In the genomic region with DNA sequence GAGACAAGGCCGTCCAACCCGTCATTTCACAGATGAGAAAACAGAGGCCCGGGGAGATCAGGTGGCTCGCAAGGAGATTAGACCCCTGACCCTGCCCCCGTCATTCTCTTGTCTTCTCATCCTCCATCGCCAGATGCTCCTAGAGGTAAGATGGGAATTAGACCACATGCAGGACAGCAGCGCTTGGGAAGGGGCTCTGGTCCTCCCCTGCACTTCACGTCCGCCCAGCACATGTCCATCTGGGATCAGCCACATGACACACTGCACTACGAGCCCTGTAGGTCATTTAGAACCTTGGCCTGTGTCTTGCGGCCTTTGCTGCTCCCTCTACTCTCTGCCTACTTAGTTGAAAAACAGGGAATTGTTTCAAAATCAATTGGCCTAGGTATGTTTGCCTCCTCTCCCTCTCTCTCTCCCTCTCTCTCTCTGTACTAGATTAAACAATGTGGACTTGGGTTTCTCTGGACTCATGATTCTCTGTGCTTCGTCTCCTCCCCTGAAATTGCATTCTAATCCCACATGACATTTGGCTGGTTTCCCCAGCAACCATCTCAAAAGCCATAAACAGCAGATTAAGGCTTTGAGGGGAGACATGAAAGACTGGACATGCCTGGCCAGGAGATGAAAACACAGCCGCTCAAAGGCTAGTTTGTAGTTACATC, we compare ENCODE assay signal across 12 cellular contexts. TPM values are rescaled to one million over a fixed set of nuclear protein-coding genes. Genes with fewer than 3 reads are reported as not detected.
A peak's percentile ranks its signal among the peaks of the same experiment; 100 is the strongest.
DNase-seq lines count a peak whose midpoint lies in the region; ATAC-seq, FAIRE-seq and TF ChIP-seq lines count a peak whose summit lies in the region.
"Had no signal": no experiment of that assay in that cellular context is flagged by ENCODE, and none has a peak within 500 bp of the region (broad histone marks: within the 10 kb centered on the region; RNA-seq: fewer than 3 reads in every experiment).

No MANE protein-coding gene starts in this region.

- ATAC-seq in HG02870 (IDR thresholded peaks at IDR 0.05; ENCODE audit: unreplicated experiment) = no peak
- ATAC-seq: activated T-helper 17 cell treated with anti-CD3 and anti-CD28 coated beads, Interleukin-2, amount 50 U/mL, for 72 hours; esophagus mucosa; natural killer cell had no signal

- no peak overlapping the region for H3K4me3 Mint-ChIP-seq in HFFc6
- H3K4me3 Mint-ChIP-seq in astrocyte (ENCODE audit: unreplicated experiment) = no peak overlapping the region
- no peak overlapping the region for H3K4me3 Mint-ChIP-seq in activated CD4-positive, alpha-beta T cell treated with anti-CD3 and anti-CD28 coated beads, Interleukin-2, amount 10 ng/mL, durations not matched to agents 24 days and 14 days
- H3K4me3 Mint-ChIP-seq: activated T-helper 17 cell treated with anti-CD3 and anti-CD28 coated beads, Interleukin-2, amount 50 U/mL, for 72 hours; natural killer cell had no signal

- no peaks in the 10 kb centered on the region for H4K20me1 ChIP-seq in astrocyte (ENCODE audit: insufficient read depth, low read length)

- no peak overlapping the region for H4K8ac ChIP-seq in mesenchymal stem cell (ENCODE audit: low read length)

- H3K18ac ChIP-seq in mesenchymal stem cell (ENCODE audit: low read depth in 1 of 2, low read length in 2 of 2) = peak overlapping the region in 1 of 2 experiments; percentile 46

- CTCF ChIA-PET in AG04450 (lab: Charles Lee) = no interaction called here

- H2BK15ac ChIP-seq in mesenchymal stem cell (ENCODE audit: low read depth, poor library complexity, severe bottlenecking) = no peak overlapping the region

- H3K79me2 ChIP-seq in astrocyte (ENCODE audit: insufficient read depth, low read length) = no peaks in the 10 kb centered on the region

- no peak overlapping the region for H3K23ac ChIP-seq in mesenchymal stem cell (ENCODE audit: low read length in 2 of 2)

- peak overlapping the region; percentile 14 for H4K91ac ChIP-seq in mesenchymal stem cell (ENCODE audit: low read length)

- H3K27me3 ChIP-seq in AG04450 (ENCODE audit: control insufficient read depth, insufficient read depth, low read length) (peaks cover 62% of the 10 kb centered on the region), astrocyte (ENCODE audit: insufficient read depth, low read length) (peaks cover 57% of the 10 kb centered on the region), mesenchymal stem cell (ENCODE audit: control insufficient read depth in 1 of 2, insufficient read depth in 1 of 2, low read length in 2 of 2) (peaks cover 18 to 85% of the 10 kb centered on the region in 2 experiments)

- H3K4me1 Mint-ChIP-seq in HFFc6 (ENCODE audit: low read depth) = 0 out of 2 replicates have a peak, but pooled peaks cover 4% of the 10 kb centered on the region
- H3K4me1 Mint-ChIP-seq in astrocyte (ENCODE audit: low read depth, unreplicated experiment) = peaks cover 6% of the 10 kb centered on the region
- peaks cover 2% of the 10 kb centered on the region for H3K4me1 Mint-ChIP-seq in activated CD4-positive, alpha-beta T cell treated with anti-CD3 and anti-CD28 coated beads, Interleukin-2, amount 10 ng/mL, durations not matched to agents 24 days and 14 days

- H2AFZ ChIP-seq in astrocyte (ENCODE audit: low read depth, low read length) (no peak overlapping the region), mesenchymal stem cell (ENCODE audit: low read depth, low read length) (peak overlapping the region; percentile 36)

- H3K9me3 ChIP-seq in AG04450 (ENCODE audit: control insufficient read depth, insufficient read depth, low read length) (no peaks in the 10 kb centered on the region; the same call in 1 of the 2 replicates), astrocyte (ENCODE audit: insufficient read depth, low read depth, low read length) (peaks cover under 1% of the 10 kb centered on the region), mesenchymal stem cell (ENCODE audit: control insufficient read depth, low read length) (no peaks in the 10 kb centered on the region)

- no peak overlapping the region for H3K9ac ChIP-seq in astrocyte (ENCODE audit: low read length)
- H3K9ac ChIP-seq in mesenchymal stem cell (ENCODE audit: low read length) = no peak overlapping the region

- POLR2A ChIA-PET in AG04450 (lab: Yijun Ruan, JAX) = no interaction called here

- peak overlapping the region in 1 of 2 experiments; percentile 53 for H3K14ac ChIP-seq in mesenchymal stem cell (ENCODE audit: low read length in 2 of 2)

- TF ChIP-seq CTCF in AG04450 (IDR thresholded peaks at IDR 0.05; ENCODE audit: low read depth, low read length) = no peak
- no peak for TF ChIP-seq CTCF in HFFc6 (IDR thresholded peaks at IDR 0.05)
- no peak for TF ChIP-seq CTCF in astrocyte (IDR thresholded peaks at IDR 0.05; ENCODE audit: insufficient read depth, low read depth, low read length)

- intact Hi-C loops in activated CD4-positive, alpha-beta T cell treated with anti-CD3 and anti-CD28 coated beads, Interleukin-2, amount 10 ng/mL, durations not matched to agents 24 days and 14 days (cut with micrococcal nuclease) = no loop called here

- no peak overlapping the region for H2BK5ac ChIP-seq in mesenchymal stem cell (ENCODE audit: low read depth, low read length, poor library complexity, severe bottlenecking)

- H3K4me3 ChIP-seq in AG04450 (ENCODE audit: low read depth, low read length) (no peak overlapping the region), astrocyte (ENCODE audit: insufficient read depth, low read depth, low read length) (no peak overlapping the region), mesenchymal stem cell (ENCODE audit: insufficient read depth in 1 of 2, low read depth in 1 of 2, low read length in 2 of 2) (no peak overlapping the region)

- H3K4me2 ChIP-seq in astrocyte (ENCODE audit: low read length) = no peak overlapping the region
- H3K4me2 ChIP-seq in mesenchymal stem cell (ENCODE audit: low read length, poor library complexity, severe bottlenecking) = no peak overlapping the region

- no peaks in the 10 kb centered on the region for H3K79me1 ChIP-seq in mesenchymal stem cell (replicated peaks; ENCODE audit: low read length, poor library complexity, severe bottlenecking)

- peaks cover 43% of the 10 kb centered on the region for H3K27me3 Mint-ChIP-seq in HFFc6 (ENCODE audit: insufficient read depth)
- H3K27me3 Mint-ChIP-seq in astrocyte (ENCODE audit: low read depth, unreplicated experiment) = peaks cover 24% of the 10 kb centered on the region
- H3K27me3 Mint-ChIP-seq in activated CD4-positive, alpha-beta T cell treated with anti-CD3 and anti-CD28 coated beads, Interleukin-2, amount 10 ng/mL, durations not matched to agents 24 days and 14 days = peaks cover 64% of the 10 kb centered on the region

- H3K9me3 Mint-ChIP-seq in HFFc6 = no peaks in the 10 kb centered on the region
- H3K9me3 Mint-ChIP-seq in astrocyte (ENCODE audit: unreplicated experiment) = no peaks in the 10 kb centered on the region
- H3K9me3 Mint-ChIP-seq in activated CD4-positive, alpha-beta T cell treated with anti-CD3 and anti-CD28 coated beads, Interleukin-2, amount 10 ng/mL, durations not matched to agents 24 days and 14 days = no peaks in the 10 kb centered on the region
- H3K9me3 Mint-ChIP-seq: activated T-helper 17 cell treated with anti-CD3 and anti-CD28 coated beads, Interleukin-2, amount 50 U/mL, for 72 hours; natural killer cell had no signal

- FAIRE-seq in astrocyte (lab: Jason Lieb, UNC) = no peak

- no peak overlapping the region for H3K4ac ChIP-seq in mesenchymal stem cell (ENCODE audit: low read depth in 1 of 2, low read length in 2 of 2)

- H3K27ac Mint-ChIP-seq in HFFc6 = no peak overlapping the region
- peak overlapping the region; percentile 2 for H3K27ac Mint-ChIP-seq in astrocyte (ENCODE audit: unreplicated experiment)
- no peak overlapping the region for H3K27ac Mint-ChIP-seq in activated CD4-positive, alpha-beta T cell treated with anti-CD3 and anti-CD28 coated beads, Interleukin-2, amount 10 ng/mL, durations not matched to agents 24 days and 14 days
- H3K27ac Mint-ChIP-seq: activated T-helper 17 cell treated with anti-CD3 and anti-CD28 coated beads, Interleukin-2, amount 50 U/mL, for 72 hours; natural killer cell had no signal

- no peak overlapping the region for H2AK5ac ChIP-seq in mesenchymal stem cell (ENCODE audit: low read length, severe bottlenecking)

- no peak overlapping the region for H2BK120ac ChIP-seq in mesenchymal stem cell (ENCODE audit: low read depth, low read length)

- DNase-seq in AG04450 (ENCODE audit: low read depth, low spot score) (peak; percentile 10), HFFc6 (peak; percentile 9), astrocyte (ENCODE audit: low read depth) (peak; percentile 9), mesenchymal stem cell (peak; percentile 88), MV-4-11 (lab: John Stamatoyannopoulos, UW) (no peak), NCI-H510A (lab: John Stamatoyannopoulos, UW) (no peak)
- DNase-seq in activated CD4-positive, alpha-beta T cell treated with anti-CD3 and anti-CD28 coated beads, Interleukin-2, amount 10 ng/mL, durations not matched to agents 24 days and 14 days = no peak
- DNase-seq: central memory CD4-positive, alpha-beta T cell; natural killer cell had no signal

- H3K4me1 ChIP-seq in astrocyte (ENCODE audit: insufficient read depth, low read length) = no peaks in the 10 kb centered on the region
- peaks cover 16% of the 10 kb centered on the region for H3K4me1 ChIP-seq in mesenchymal stem cell (ENCODE audit: control insufficient read depth, insufficient read depth, low read depth, low read length)

- H3K36me3 Mint-ChIP-seq in HFFc6 (ENCODE audit: low read depth) (no peaks in the 10 kb centered on the region), astrocyte (ENCODE audit: low read depth, unreplicated experiment) (no peaks in the 10 kb centered on the region)
- H3K36me3 Mint-ChIP-seq in activated CD4-positive, alpha-beta T cell treated with anti-CD3 and anti-CD28 coated beads, Interleukin-2, amount 10 ng/mL, durations not matched to agents 24 days and 14 days (ENCODE audit: low read depth) = no peaks in the 10 kb centered on the region
- H3K36me3 Mint-ChIP-seq: natural killer cell had no signal

- no peak overlapping the region for H3K27ac ChIP-seq in AG04450 (ENCODE audit: low read depth, low read length)
- H3K27ac ChIP-seq in astrocyte (ENCODE audit: low read depth, low read length) = no peak overlapping the region
- no peak overlapping the region for H3K27ac ChIP-seq in mesenchymal stem cell (ENCODE audit: low read length, poor library complexity, severe bottlenecking)

- peak overlapping the region in 1 of 2 experiments; percentile 15 for H2BK12ac ChIP-seq in mesenchymal stem cell (ENCODE audit: low read length in 2 of 2)

- WGBS in mesenchymal stem cell = 73% methylated on average over 11 of the region's 13 CpGs

- no peaks in the 10 kb centered on the region for H3K36me3 ChIP-seq in astrocyte (ENCODE audit: insufficient read depth, low read length)
- no peaks in the 10 kb centered on the region for H3K36me3 ChIP-seq in mesenchymal stem cell (ENCODE audit: control insufficient read depth in 1 of 2, insufficient read depth in 2 of 2, low read depth in 1 of 2, low read length in 2 of 2)

RNA-seq across cellular contexts. Expression of a gene that starts 3.8 kb away (rescaled TPM):
- not detected in 2 replicates for polyA plus RNA-seq in AG04450 (2011; rRNA removed)
- not detected in 2 replicates for polyA minus RNA-seq in AG04450 (2011; rRNA and poly(A)+ RNA removed)
- total RNA-seq in HFFc6 (2021; fragmentation: NEBNext Ultra II Directional; extraction: Animal tissue kit (Norgen Biotek cat#: 25700)) = not detected
- total RNA-seq in astrocyte = not detected in 2 replicates
- polyA plus RNA-seq in mesenchymal stem cell (2013, experiment 1 of 2) = 0.03 TPM
- 0.01 TPM for polyA plus RNA-seq in mesenchymal stem cell (2013, experiment 2 of 2)
- total RNA-seq in activated CD4-positive, alpha-beta T cell treated with anti-CD3 and anti-CD28 coated beads, Interleukin-2, amount 10 ng/mL, durations not matched to agents 24 days and 14 days = not detected in 2 replicates
- total RNA-seq: activated T-helper 17 cell treated with anti-CD3 and anti-CD28 coated beads, Interleukin-2, amount 50 U/mL, for 72 hours; natural killer cell had no signal

RNA-seq across cellular contexts. Expression of a gene that starts 49.4 kb away (rescaled TPM):
- polyA plus RNA-seq in AG04450 (2011; rRNA removed) = 3.3 and 4.5 TPM in 2 replicates
- 3.4 and 3.6 TPM in 2 replicates for polyA minus RNA-seq in AG04450 (2011; rRNA and poly(A)+ RNA removed)
- total RNA-seq in HFFc6 (2021; fragmentation: NEBNext Ultra II Directional; extraction: Animal tissue kit (Norgen Biotek cat#: 25700)) = 10 to 100 TPM; 11.9 to 14.5 (median 12.9) TPM
- 15.4 and 17.7 TPM in 2 replicates for total RNA-seq in astrocyte
- polyA plus RNA-seq in mesenchymal stem cell (2013, experiment 1 of 2) = 16.3 TPM
- 16.9 TPM for polyA plus RNA-seq in mesenchymal stem cell (2013, experiment 2 of 2)
- 31.2 and 31.6 TPM in 2 replicates for total RNA-seq in activated CD4-positive, alpha-beta T cell treated with anti-CD3 and anti-CD28 coated beads, Interleukin-2, amount 10 ng/mL, durations not matched to agents 24 days and 14 days

Comparison
In these comparisons a context has a peak if more than half of its experiments do, and no peak if none do; other contexts are left out.
1. DNase-seq: peak in AG04450 (single experiment), HFFc6 (single experiment), astrocyte (single experiment) and mesenchymal stem cell (single experiment); none in MV-4-11 (single experiment), activated CD4-positive, alpha-beta T cell treated with anti-CD3 and anti-CD28 coated beads, Interleukin-2, amount 10 ng/mL, durations not matched to agents 24 days and 14 days (single experiment) and NCI-H510A (single experiment).